17 cellular contexts compared by ENCODE assay signal in genomic region chr2:6069354-6069753, GRCh38.
A peak's percentile ranks its signal among the peaks of the same experiment; 100 is the strongest.
DNase-seq lines count a peak whose midpoint lies in the region; ATAC-seq and TF ChIP-seq lines count a peak whose summit lies in the region.
"Had no signal": no experiment of that assay in that cellular context is flagged by ENCODE, and none has a peak within 500 bp of the region (broad histone marks: within the 10 kb centered on the region; RNA-seq: fewer than 3 reads in every experiment).

No MANE protein-coding gene starts in this region.

- no peak overlapping the region for H3K27ac Mint-ChIP-seq in activated CD8-positive, alpha-beta T cell treated with anti-CD3 and anti-CD28 coated beads for 36 hours
- H3K27ac Mint-ChIP-seq: stimulated activated effector memory CD8-positive, alpha-beta T cell treated with anti-CD3 and anti-CD28 coated beads, Interleukin-12 subunit alpha, Interleukin-12 subunit beta, amount 100 ng/mL, for 72 hours had no signal

- H3K9ac ChIP-seq in iPS-18a (ENCODE audit: low read length): peak overlapping the region; percentile 36

- no peaks in the 10 kb centered on the region for H3K4me1 Mint-ChIP-seq in activated CD8-positive, alpha-beta T cell treated with anti-CD3 and anti-CD28 coated beads for 36 hours (ENCODE audit: low read depth)
- H3K4me1 Mint-ChIP-seq: stimulated activated effector memory CD8-positive, alpha-beta T cell treated with anti-CD3 and anti-CD28 coated beads, Interleukin-12 subunit alpha, Interleukin-12 subunit beta, amount 100 ng/mL, for 72 hours had no signal

- no peak for TF ChIP-seq CTCF in activated CD8-positive, alpha-beta T cell treated with anti-CD3 and anti-CD28 coated beads for 36 hours (IDR thresholded peaks at IDR 0.05)
- TF ChIP-seq CTCF in foreskin fibroblast (IDR thresholded peaks at IDR 0.05; ENCODE audit: low read depth, low read length): no peak

- no peaks in the 10 kb centered on the region for H3K9me3 Mint-ChIP-seq in activated CD8-positive, alpha-beta T cell treated with anti-CD3 and anti-CD28 coated beads for 36 hours

- in situ Hi-C loops in ACHN (cut with HindIII; ENCODE audit: low pct_ligation_motif_present, low pct_unique_long_range_greater_than_20kb, low sequenced_read_pairs): no loop called here

- peak; percentile 89 for DNase-seq in DMS53 (lab: John Stamatoyannopoulos, UW)
- DNase-seq in NCI-H146 treated with DMSO at 0.1 percent for 48 hours (lab: John Stamatoyannopoulos, UW; ENCODE audit: unreplicated experiment): peak; percentile 92
- DNase-seq in NCI-H748 (lab: John Stamatoyannopoulos, UW; ENCODE audit: unreplicated experiment): peak; percentile 90
- no peak for DNase-seq in ACHN
- no peak for DNase-seq in activated CD8-positive, alpha-beta T cell treated with anti-CD3 and anti-CD28 coated beads for 36 hours
- DNase-seq in head of caudate nucleus: no peak
- DNase-seq in foreskin fibroblast: no peak
- DNase-seq: activated T-cell treated with anti-CD3 and anti-CD28 coated beads for 4 hours; DND-41; islet precursor cell; KBM-7; stimulated activated CD4-positive, alpha-beta T cell treated with anti-CD3 and anti-CD28 coated beads, Interleukin-2, amount 100 ng/mL, for 48 hours had no signal

- POLR2A ChIA-PET in activated CD8-positive, alpha-beta T cell treated with anti-CD3 and anti-CD28 coated beads for 36 hours (lab: Charles Lee): no interaction called here

- no peaks in the 10 kb centered on the region for H3K27me3 Mint-ChIP-seq in activated CD8-positive, alpha-beta T cell treated with anti-CD3 and anti-CD28 coated beads for 36 hours

- no peaks in the 10 kb centered on the region for H3K36me3 ChIP-seq in iPS-18a (ENCODE audit: control insufficient read depth, low read depth, low read length)

- no peak overlapping the region for H3K27ac ChIP-seq in iPS-18a (ENCODE audit: low read length)
- H3K27ac ChIP-seq: coronary artery had no signal

- no peaks in the 10 kb centered on the region for H3K27me3 ChIP-seq in iPS-18a (ENCODE audit: control insufficient read depth, insufficient read depth, low read length)

- peaks cover 50% of the 10 kb centered on the region for H3K4me1 ChIP-seq in iPS-18a (ENCODE audit: control insufficient read depth, low read depth, low read length)

- no peak overlapping the region for H3K4me3 ChIP-seq in iPS-18a (ENCODE audit: low read length)
- H3K4me3 ChIP-seq in foreskin fibroblast (ENCODE audit: low read depth in 1 of 2, low read length in 2 of 2): no peak overlapping the region
- H3K4me3 ChIP-seq: coronary artery, GM12878 had no signal

- intact Hi-C loops in activated CD8-positive, alpha-beta T cell treated with anti-CD3 and anti-CD28 coated beads for 36 hours (cut with micrococcal nuclease): no loop called here
- intact Hi-C loops in head of caudate nucleus (cut with DNase I): no loop called here

- no peaks in the 10 kb centered on the region for H3K9me3 ChIP-seq in iPS-18a (ENCODE audit: control insufficient read depth, low read depth, low read length)

- no peaks in the 10 kb centered on the region for H3K36me3 Mint-ChIP-seq in activated CD8-positive, alpha-beta T cell treated with anti-CD3 and anti-CD28 coated beads for 36 hours (ENCODE audit: low read depth)
- H3K36me3 Mint-ChIP-seq: stimulated activated effector memory CD8-positive, alpha-beta T cell treated with anti-CD3 and anti-CD28 coated beads, Interleukin-12 subunit alpha, Interleukin-12 subunit beta, amount 100 ng/mL, for 72 hours had no signal

- no peak overlapping the region for H3K4me3 Mint-ChIP-seq in activated CD8-positive, alpha-beta T cell treated with anti-CD3 and anti-CD28 coated beads for 36 hours
- H3K4me3 Mint-ChIP-seq: stimulated activated effector memory CD8-positive, alpha-beta T cell treated with anti-CD3 and anti-CD28 coated beads, Interleukin-12 subunit alpha, Interleukin-12 subunit beta, amount 100 ng/mL, for 72 hours had no signal

- no peak for ATAC-seq in activated CD8-positive, alpha-beta T cell treated with anti-CD3 and anti-CD28 coated beads for 36 hours
- ATAC-seq: GM12878; SK-N-SH treated with all-trans-retinoic acid at 6 μM for 48 hours; stimulated activated effector memory CD8-positive, alpha-beta T cell treated with anti-CD3 and anti-CD28 coated beads, Interleukin-12 subunit alpha, Interleukin-12 subunit beta, amount 100 ng/mL, for 72 hours had no signal

- CTCF ChIA-PET in activated CD8-positive, alpha-beta T cell treated with anti-CD3 and anti-CD28 coated beads for 36 hours (lab: Charles Lee): no interaction called here

Comparison
In these comparisons a context has a peak if more than half of its experiments do, and no peak if none do; other contexts are left out.
1. DNase-seq: peak in DMS53 (single experiment), NCI-H146 treated with DMSO at 0.1 percent for 48 hours (single experiment) and NCI-H748 (single experiment); none in ACHN (single experiment), activated CD8-positive, alpha-beta T cell treated with anti-CD3 and anti-CD28 coated beads for 36 hours (single experiment), head of caudate nucleus (0 of 42) and foreskin fibroblast (0 of 2).